ENCODE assay signal across 21 cellular contexts in genomic region chrX:32985544-32985943, GRCh38.
DNase-seq lines count a peak whose midpoint lies in the region; ATAC-seq lines count a peak whose summit lies in the region.
"Had no signal": no experiment of that assay in that cellular context is flagged by ENCODE, and none has a peak within 500 bp of the region (broad histone marks: within the 10 kb centered on the region; RNA-seq: fewer than 3 reads in every experiment).

No MANE protein-coding gene starts in this region.

- peak; percentile 8 for DNase-seq in Ammon's horn (ENCODE audit: low spot score)
- peak; percentile 19 for DNase-seq in LHCN-M2 (ENCODE audit: low read depth)
- peak; percentile 37 for DNase-seq in globus pallidus (ENCODE audit: low spot score)
- peak; percentile 25 for DNase-seq in myocyte (ENCODE audit: low read depth)
- no peak for DNase-seq in NCI-H526 treated with DMSO at 0.1 percent for 48 hours (lab: John Stamatoyannopoulos, UW)
- DNase-seq in activated naive CD4-positive, alpha-beta T cell treated with anti-CD3 and anti-CD28 coated beads for 36 hours: no peak
- DNase-seq: CD4-positive, alpha-beta T cell; GDM1; GOT3; HFFc6; IMR-90; NCI-H1048; NCI-H1694; NCI-H2029 treated with DMSO at 0.1 percent for 48 hours; NCI-H2227 treated with DMSO at 0.1 percent for 48 hours; NCI-H510A treated with DMSO at 0.1 percent for 48 hours; NCI-H774; SHP77 treated with DMSO at 0.1 percent for 48 hours had no signal

- no peak overlapping the region for H3K27ac Mint-ChIP-seq in activated naive CD4-positive, alpha-beta T cell treated with anti-CD3 and anti-CD28 coated beads for 36 hours
- H3K27ac Mint-ChIP-seq: CD4-positive, alpha-beta T cell; HFFc6 had no signal

- intact Hi-C loops in activated naive CD4-positive, alpha-beta T cell treated with anti-CD3 and anti-CD28 coated beads for 36 hours (cut with micrococcal nuclease): no loop called here

- no peak for ATAC-seq in HG02610 (IDR thresholded peaks at IDR 0.05; ENCODE audit: unreplicated experiment)
- ATAC-seq: GM12878, Panc1 had no signal

- no peaks in the 10 kb centered on the region for H3K9me3 Mint-ChIP-seq in activated naive CD4-positive, alpha-beta T cell treated with anti-CD3 and anti-CD28 coated beads for 36 hours
- H3K9me3 Mint-ChIP-seq: CD4-positive, alpha-beta T cell had no signal

- no peaks in the 10 kb centered on the region for H3K27me3 Mint-ChIP-seq in activated naive CD4-positive, alpha-beta T cell treated with anti-CD3 and anti-CD28 coated beads for 36 hours (ENCODE audit: low read depth)
- H3K27me3 Mint-ChIP-seq: CD4-positive, alpha-beta T cell had no signal

- no peaks in the 10 kb centered on the region for H3K4me1 Mint-ChIP-seq in activated naive CD4-positive, alpha-beta T cell treated with anti-CD3 and anti-CD28 coated beads for 36 hours (ENCODE audit: low read depth)

- no peaks in the 10 kb centered on the region for H3K36me3 Mint-ChIP-seq in activated naive CD4-positive, alpha-beta T cell treated with anti-CD3 and anti-CD28 coated beads for 36 hours (ENCODE audit: low read depth)

- CTCF ChIA-PET in activated naive CD4-positive, alpha-beta T cell treated with anti-CD3 and anti-CD28 coated beads for 36 hours (lab: Charles Lee): no interaction called here

- no peak overlapping the region for H3K4me3 Mint-ChIP-seq in activated naive CD4-positive, alpha-beta T cell treated with anti-CD3 and anti-CD28 coated beads for 36 hours
- H3K4me3 Mint-ChIP-seq: CD4-positive, alpha-beta T cell; HFFc6 had no signal

Comparison
In these comparisons a context has a peak if more than half of its experiments do, and no peak if none do; other contexts are left out.
1. DNase-seq: peak in Ammon's horn (single experiment), LHCN-M2 (single experiment), globus pallidus (single experiment) and myocyte (single experiment); none in NCI-H526 treated with DMSO at 0.1 percent for 48 hours (single experiment) and activated naive CD4-positive, alpha-beta T cell treated with anti-CD3 and anti-CD28 coated beads for 36 hours (single experiment).